ENCODE assay signal across 14 cellular contexts in genomic region chr10:30986027-30986672, GRCh38. TPM values are rescaled to one million over a fixed set of nuclear protein-coding genes. Genes with fewer than 3 reads are reported as not detected.
DNase-seq lines count a peak whose midpoint lies in the region; ATAC-seq, FAIRE-seq and TF ChIP-seq lines count a peak whose summit lies in the region.
"Had no signal": no experiment of that assay in that cellular context is flagged by ENCODE, and none has a peak within 500 bp of the region (broad histone marks: within the 10 kb centered on the region; RNA-seq: fewer than 3 reads in every experiment).

No MANE protein-coding gene starts in this region.

- TF ChIP-seq CTCF in astrocyte (IDR thresholded peaks at IDR 0.05; ENCODE audit: insufficient read depth, low read depth, low read length) (no peak), GM10266 (IDR thresholded peaks at IDR 0.05; ENCODE audit: control insufficient read depth, insufficient read depth, low read depth, missing control alignments) (no peak), pancreas (IDR thresholded peaks at IDR 0.05) (no peak)

- WGBS in pancreas, 2 donors, result 72 to 82% methylated on average over 5 of the region's 5 CpGs

- intact Hi-C loops in naive thymus-derived CD4-positive, alpha-beta T cell (cut with micrococcal nuclease), result loop anchor here in 1 of 2 donors (10.0 kb wide), 1 partner anchor 51 kb away; no protein-coding TSS in a partner anchor
- intact Hi-C loops in pancreas (cut with DNase I), result no loop called here

- H3K27me3 Mint-ChIP-seq in astrocyte (ENCODE audit: low read depth, unreplicated experiment), result no peaks in the 10 kb centered on the region
- no peaks in the 10 kb centered on the region for H3K27me3 Mint-ChIP-seq in naive thymus-derived CD4-positive, alpha-beta T cell
- H3K27me3 Mint-ChIP-seq: stimulated activated naive CD8-positive, alpha-beta T cell treated with anti-CD3 and anti-CD28 coated beads, Interleukin-15, Interleukin-2, amounts not matched to agents 100 ng/mL and 50 ng/mL, for 24 hours had no signal

- no peak overlapping the region for H3K4me3 ChIP-seq in astrocyte (ENCODE audit: insufficient read depth, low read depth, low read length)
- no peak overlapping the region for H3K4me3 ChIP-seq in naive thymus-derived CD4-positive, alpha-beta T cell (ENCODE audit: low read length)
- H3K4me3 ChIP-seq in pancreas, result no peak overlapping the region

- H2AFZ ChIP-seq in astrocyte (ENCODE audit: low read depth, low read length), result no peak overlapping the region

- H3K4me1 ChIP-seq in astrocyte (ENCODE audit: insufficient read depth, low read length), result peaks cover 23% of the 10 kb centered on the region
- no peaks in the 10 kb centered on the region for H3K4me1 ChIP-seq in naive thymus-derived CD4-positive, alpha-beta T cell (ENCODE audit: control insufficient read depth in 2 of 2, insufficient read depth in 2 of 2, low read length in 2 of 2)
- peaks cover 0 to 7% (median 4%) of the 10 kb centered on the region in 3 donors for H3K4me1 ChIP-seq in pancreas

- FAIRE-seq in astrocyte (lab: Jason Lieb, UNC), result peak; percentile 78
- no peak for FAIRE-seq in pancreas (lab: Jason Lieb, UNC)

- DNase-seq in ELR (ENCODE audit: low read depth), result peak; percentile 90
- DNase-seq in M059J (ENCODE audit: low read depth), result peak; percentile 30
- DNase-seq in astrocyte (ENCODE audit: low read depth), result peak; percentile 43
- no peak for DNase-seq in naive thymus-derived CD4-positive, alpha-beta T cell
- DNase-seq in GM10266 (ENCODE audit: extremely low spot score), result no peak
- DNase-seq in pancreas, result no peak
- no peak for DNase-seq in NCI-H446 (lab: John Stamatoyannopoulos, UW)
- DNase-seq: Calu3, H7, left colon, NCI-H187, occipital lobe, T1000 had no signal

- peak overlapping the region; percentile 26 for H3K4me2 ChIP-seq in astrocyte (ENCODE audit: low read length)

- no peaks in the 10 kb centered on the region for H3K9me3 Mint-ChIP-seq in astrocyte (ENCODE audit: unreplicated experiment)
- peaks cover 0 to 6% (median 4%) of the 10 kb centered on the region in 11 donors for H3K9me3 Mint-ChIP-seq in naive thymus-derived CD4-positive, alpha-beta T cell
- H3K9me3 Mint-ChIP-seq: stimulated activated naive CD8-positive, alpha-beta T cell treated with anti-CD3 and anti-CD28 coated beads, Interleukin-15, Interleukin-2, amounts not matched to agents 100 ng/mL and 50 ng/mL, for 24 hours had no signal

- no peaks in the 10 kb centered on the region for H3K27me3 ChIP-seq in astrocyte (ENCODE audit: insufficient read depth, low read length)
- no peaks in the 10 kb centered on the region for H3K27me3 ChIP-seq in naive thymus-derived CD4-positive, alpha-beta T cell (ENCODE audit: control insufficient read depth in 2 of 2, insufficient read depth in 2 of 2, low read length in 2 of 2)
- no peaks in the 10 kb centered on the region for H3K27me3 ChIP-seq in pancreas

- peak; percentile 52 for ATAC-seq in naive thymus-derived CD4-positive, alpha-beta T cell
- ATAC-seq in pancreas, result no peak
- ATAC-seq: left colon had no signal

- H3K36me3 ChIP-seq in astrocyte (ENCODE audit: insufficient read depth, low read length) (no peaks in the 10 kb centered on the region), pancreas (no peaks in the 10 kb centered on the region)
- no peaks in the 10 kb centered on the region for H3K36me3 ChIP-seq in naive thymus-derived CD4-positive, alpha-beta T cell (ENCODE audit: control insufficient read depth in 2 of 3, insufficient read depth in 3 of 3, low read length in 3 of 3)

- no peaks in the 10 kb centered on the region for H3K79me2 ChIP-seq in astrocyte (ENCODE audit: insufficient read depth, low read length)

- no peak overlapping the region for H3K27ac Mint-ChIP-seq in astrocyte (ENCODE audit: unreplicated experiment)
- H3K27ac Mint-ChIP-seq in naive thymus-derived CD4-positive, alpha-beta T cell, result peak overlapping the region in 1 of 9 donors; percentile 89
- H3K27ac Mint-ChIP-seq: stimulated activated naive CD8-positive, alpha-beta T cell treated with anti-CD3 and anti-CD28 coated beads, Interleukin-15, Interleukin-2, amounts not matched to agents 100 ng/mL and 50 ng/mL, for 24 hours had no signal

- no peaks in the 10 kb centered on the region for H4K20me1 ChIP-seq in astrocyte (ENCODE audit: insufficient read depth, low read length)

- no peaks in the 10 kb centered on the region for H3K9me3 ChIP-seq in astrocyte (ENCODE audit: insufficient read depth, low read depth, low read length)
- H3K9me3 ChIP-seq in naive thymus-derived CD4-positive, alpha-beta T cell (ENCODE audit: control insufficient read depth in 2 of 3, low read length in 3 of 3), result no peaks in the 10 kb centered on the region
- no peaks in the 10 kb centered on the region for H3K9me3 ChIP-seq in pancreas

- H3K4me3 Mint-ChIP-seq in astrocyte (ENCODE audit: unreplicated experiment), result no peak overlapping the region
- H3K4me3 Mint-ChIP-seq in naive thymus-derived CD4-positive, alpha-beta T cell, result peak overlapping the region in 1 of 10 donors; percentile 73
- H3K4me3 Mint-ChIP-seq: stimulated activated naive CD8-positive, alpha-beta T cell treated with anti-CD3 and anti-CD28 coated beads, Interleukin-15, Interleukin-2, amounts not matched to agents 100 ng/mL and 50 ng/mL, for 24 hours had no signal

- POLR2A ChIA-PET in naive thymus-derived CD4-positive, alpha-beta T cell (lab: Charles Lee), result no interaction called here

- H3K36me3 Mint-ChIP-seq in astrocyte (ENCODE audit: low read depth, unreplicated experiment), result no peaks in the 10 kb centered on the region
- peaks cover 4 to 18% (median 11%) of the 10 kb centered on the region in 5 donors for H3K36me3 Mint-ChIP-seq in naive thymus-derived CD4-positive, alpha-beta T cell

- H3K4me1 Mint-ChIP-seq in astrocyte (ENCODE audit: low read depth, unreplicated experiment), result peaks cover 14% of the 10 kb centered on the region
- H3K4me1 Mint-ChIP-seq in naive thymus-derived CD4-positive, alpha-beta T cell, result peaks cover 0 to 28% (median 4%) of the 10 kb centered on the region in 7 donors

- no peak overlapping the region for H3K9ac ChIP-seq in astrocyte (ENCODE audit: low read length)

- H3K27ac ChIP-seq in astrocyte (ENCODE audit: low read depth, low read length) (peak overlapping the region; percentile 69), pancreas (no peak overlapping the region)
- no peak overlapping the region for H3K27ac ChIP-seq in naive thymus-derived CD4-positive, alpha-beta T cell (ENCODE audit: low read depth, low read length)

- CTCF ChIA-PET in naive thymus-derived CD4-positive, alpha-beta T cell (lab: Charles Lee), result no interaction called here

RNA-seq across cellular contexts. Expression of gene ZNF438, which starts 45.5 kb away (rescaled TPM):
- total RNA-seq in M059J (2014; rRNA removed; shearing (Covaris generic)), result 2.5 and 3.4 TPM in 2 replicates
- total RNA-seq in astrocyte (2.2 and 2.4 TPM in 2 replicates), pancreas (1 to 10 TPM; 1.5 to 4.8 (median 2.1) TPM)
- total RNA-seq in naive thymus-derived CD4-positive, alpha-beta T cell, result 1 to 10 TPM; 3.9 to 5.8 (median 4.0) TPM
- polyA plus RNA-seq in naive thymus-derived CD4-positive, alpha-beta T cell, result 1 to 10 TPM; 6.5 to 9.4 TPM
- 1 to 10 TPM; 2.7 to 3.3 TPM for polyA plus RNA-seq in pancreas

Comparison
In these comparisons a context has a peak if more than half of its experiments do, and no peak if none do; other contexts are left out.
1. DNase-seq: peak in ELR (single experiment), M059J (single experiment) and astrocyte (single experiment); none in naive thymus-derived CD4-positive, alpha-beta T cell (0 of 9), GM10266 (single experiment), pancreas (0 of 6) and NCI-H446 (0 of 2).